ENCODE assay signal across 13 cellular contexts in the genomic region with DNA sequence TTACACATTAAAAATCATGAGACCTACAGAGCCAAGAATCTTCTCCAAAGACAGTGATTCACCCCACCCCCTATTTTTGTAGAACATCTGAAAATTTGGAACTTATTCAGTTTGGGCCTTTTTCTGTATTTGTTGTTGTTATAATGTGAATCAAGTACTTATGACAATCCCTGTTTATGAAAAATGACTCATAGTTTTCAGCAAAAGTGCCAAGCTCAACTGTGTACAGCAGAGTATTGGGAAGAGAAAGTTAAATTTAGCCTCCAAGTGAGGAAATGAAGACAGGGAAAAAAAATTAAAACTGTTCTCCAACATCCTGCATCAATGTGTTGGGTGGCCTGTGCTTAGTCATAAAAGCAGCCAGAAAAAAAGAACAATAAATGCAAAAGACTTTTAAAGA. TPM values are rescaled to one million over a fixed set of nuclear protein-coding genes. Genes with fewer than 3 reads are reported as not detected.
"Had no signal": no experiment of that assay in that cellular context is flagged by ENCODE, and none has a peak within 500 bp of the region (broad histone marks: within the 10 kb centered on the region; RNA-seq: fewer than 3 reads in every experiment).

No MANE protein-coding gene starts in this region.

- H3K27me3 Mint-ChIP-seq: naive thymus-derived CD8-positive, alpha-beta T cell had no signal

- H3K4me3 Mint-ChIP-seq: activated CD8-positive, alpha-beta T cell treated with anti-CD3 and anti-CD28 coated beads, Interleukin-2, amount 10 ng/mL, durations not matched to agents 7 days and 5 days; immature natural killer cell; naive thymus-derived CD8-positive, alpha-beta T cell had no signal

- H3K27ac Mint-ChIP-seq: activated CD8-positive, alpha-beta T cell treated with anti-CD3 and anti-CD28 coated beads, Interleukin-2, amount 10 ng/mL, durations not matched to agents 7 days and 5 days; immature natural killer cell; naive thymus-derived CD8-positive, alpha-beta T cell had no signal

- H3K36me3 ChIP-seq: ascending aorta, neutrophil, tibial nerve had no signal

- H3K36me3 Mint-ChIP-seq: immature natural killer cell; naive thymus-derived CD8-positive, alpha-beta T cell had no signal

- H3K27me3 ChIP-seq: ascending aorta, neutrophil, tibial nerve had no signal

- H3K27ac ChIP-seq: ascending aorta, neutrophil, tibial nerve had no signal

- H3K4me1 ChIP-seq: ascending aorta had no signal

- H3K4me2 ChIP-seq: smooth muscle cell had no signal

- DNase-seq: activated CD4-positive, alpha-beta T cell treated with anti-CD3 and anti-CD28 coated beads for 48 hours; activated CD8-positive, alpha-beta memory T cell treated with anti-CD3 and anti-CD28 coated beads, Interleukin-2, amount 50 U/mL, for 48 hours; activated CD8-positive, alpha-beta T cell treated with anti-CD3 and anti-CD28 coated beads, Interleukin-2, amount 10 ng/mL, durations not matched to agents 7 days and 5 days; immature natural killer cell; left colon; naive thymus-derived CD8-positive, alpha-beta T cell; posterior cingulate gyrus had no signal

- H3K4me1 Mint-ChIP-seq: immature natural killer cell; naive thymus-derived CD8-positive, alpha-beta T cell had no signal

- ATAC-seq: activated CD8-positive, alpha-beta T cell treated with anti-CD3 and anti-CD28 coated beads, Interleukin-2, amount 10 ng/mL, durations not matched to agents 7 days and 5 days; left colon; naive thymus-derived CD8-positive, alpha-beta T cell had no signal

- H3K9me3 ChIP-seq: ascending aorta, neutrophil, tibial nerve had no signal

- H3K4me3 ChIP-seq: ascending aorta, lung, smooth muscle cell, tibial nerve had no signal

RNA-seq across cellular contexts. Expression of a gene that starts 46.2 kb away (rescaled TPM):
- total RNA-seq: activated CD8-positive, alpha-beta T cell treated with anti-CD3 and anti-CD28 coated beads, Interleukin-2, amount 10 ng/mL, durations not matched to agents 7 days and 5 days; naive thymus-derived CD8-positive, alpha-beta T cell; T-helper 1 cell treated with Interleukin-12 subunit alpha and Interleukin-12 subunit beta and Interleukin-4 antibody, amounts not matched to agents 30 ng/mL and 1 ng/mL, for 36 hours had no signal
- polyA plus RNA-seq: immature natural killer cell; naive thymus-derived CD8-positive, alpha-beta T cell had no signal
